ENCODE assay signal across 1 cellular context in the genomic region with DNA sequence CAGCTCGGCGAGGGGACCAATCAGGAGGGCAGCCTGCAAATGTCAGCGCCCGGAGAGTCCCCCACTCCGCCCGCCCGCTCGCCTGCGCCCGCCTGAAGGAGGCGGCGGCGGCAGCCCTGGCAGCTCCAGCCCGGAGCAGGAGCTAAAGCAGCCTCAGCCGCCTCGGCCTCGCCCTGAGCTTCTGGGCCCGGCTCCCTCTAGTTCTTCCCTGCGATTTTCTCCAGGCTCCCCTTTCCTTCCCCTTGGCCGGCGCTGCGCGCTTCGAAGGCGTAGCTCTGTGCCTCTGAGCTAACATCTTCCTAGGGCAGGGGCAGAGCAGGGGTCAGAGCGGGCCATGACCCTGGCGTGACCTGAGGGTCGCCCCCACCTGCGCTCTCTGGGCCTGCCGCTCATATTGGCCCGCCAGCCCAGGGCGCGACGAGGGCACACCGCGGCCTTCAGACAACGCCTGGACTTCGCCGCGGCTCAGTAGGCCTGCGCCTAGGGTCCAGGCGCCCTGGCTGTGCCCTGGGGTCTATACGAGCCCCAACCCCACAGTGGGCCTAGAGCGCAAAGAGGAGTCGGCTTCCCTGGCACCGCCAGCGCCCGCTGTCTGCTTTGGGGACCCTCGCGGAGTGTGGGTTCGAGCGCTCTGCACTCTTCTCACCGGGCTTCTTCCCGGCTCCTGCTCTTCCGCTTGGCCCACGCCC.
TF ChIP-seq lines count a peak whose summit lies in the region.

No MANE protein-coding gene starts in this region.

TF ChIP-seq in GM12878, 131 proteins besides CTCF, POLR2A, EP300 and RAD21 (continued from another document):
- TF ChIP-seq, protein P1, sequence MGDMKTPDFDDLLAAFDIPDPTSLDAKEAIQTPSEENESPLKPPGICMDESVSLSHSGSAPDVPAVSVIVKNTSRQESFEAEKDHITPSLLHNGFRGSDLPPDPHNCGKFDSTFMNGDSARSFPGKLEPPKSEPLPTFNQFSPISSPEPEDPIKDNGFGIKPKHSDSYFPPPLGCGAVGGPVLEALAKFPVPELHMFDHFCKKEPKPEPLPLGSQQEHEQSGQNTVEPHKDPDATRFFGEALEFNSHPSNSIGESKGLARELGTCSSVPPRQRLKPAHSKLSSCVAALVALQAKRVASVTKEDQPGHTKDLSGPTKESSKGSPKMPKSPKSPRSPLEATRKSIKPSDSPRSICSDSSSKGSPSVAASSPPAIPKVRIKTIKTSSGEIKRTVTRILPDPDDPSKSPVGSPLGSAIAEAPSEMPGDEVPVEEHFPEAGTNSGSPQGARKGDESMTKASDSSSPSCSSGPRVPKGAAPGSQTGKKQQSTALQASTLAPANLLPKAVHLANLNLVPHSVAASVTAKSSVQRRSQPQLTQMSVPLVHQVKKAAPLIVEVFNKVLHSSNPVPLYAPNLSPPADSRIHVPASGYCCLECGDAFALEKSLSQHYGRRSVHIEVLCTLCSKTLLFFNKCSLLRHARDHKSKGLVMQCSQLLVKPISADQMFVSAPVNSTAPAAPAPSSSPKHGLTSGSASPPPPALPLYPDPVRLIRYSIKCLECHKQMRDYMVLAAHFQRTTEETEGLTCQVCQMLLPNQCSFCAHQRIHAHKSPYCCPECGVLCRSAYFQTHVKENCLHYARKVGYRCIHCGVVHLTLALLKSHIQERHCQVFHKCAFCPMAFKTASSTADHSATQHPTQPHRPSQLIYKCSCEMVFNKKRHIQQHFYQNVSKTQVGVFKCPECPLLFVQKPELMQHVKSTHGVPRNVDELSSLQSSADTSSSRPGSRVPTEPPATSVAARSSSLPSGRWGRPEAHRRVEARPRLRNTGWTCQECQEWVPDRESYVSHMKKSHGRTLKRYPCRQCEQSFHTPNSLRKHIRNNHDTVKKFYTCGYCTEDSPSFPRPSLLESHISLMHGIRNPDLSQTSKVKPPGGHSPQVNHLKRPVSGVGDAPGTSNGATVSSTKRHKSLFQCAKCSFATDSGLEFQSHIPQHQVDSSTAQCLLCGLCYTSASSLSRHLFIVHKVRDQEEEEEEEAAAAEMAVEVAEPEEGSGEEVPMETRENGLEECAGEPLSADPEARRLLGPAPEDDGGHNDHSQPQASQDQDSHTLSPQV (IDR thresholded peaks at IDR 0.05): no peak
- TF ChIP-seq ETV6 (conservative IDR thresholded peaks at IDR 0.05 in 1 of 2, IDR thresholded peaks at IDR 0.05 in 1 of 2; ENCODE audit: borderline replicate concordance in 1 of 2, low read depth in 1 of 2) (no peak), NFIC (IDR thresholded peaks at IDR 0.05; ENCODE audit: low read depth, low read length) (no peak), NR2F1 (conservative IDR thresholded peaks at IDR 0.05) (0 out of 2 replicates have a peak, but pooled peaks have one; percentile 33), SUZ12 (IDR thresholded peaks at IDR 0.05; ENCODE audit: unreplicated experiment) (peak; percentile 26), RFX5 (IDR thresholded peaks at IDR 0.05; ENCODE audit: low read depth, low read length) (no peak)
